Comparison of ENCODE assay signal across 1 cellular context in the genomic region with DNA sequence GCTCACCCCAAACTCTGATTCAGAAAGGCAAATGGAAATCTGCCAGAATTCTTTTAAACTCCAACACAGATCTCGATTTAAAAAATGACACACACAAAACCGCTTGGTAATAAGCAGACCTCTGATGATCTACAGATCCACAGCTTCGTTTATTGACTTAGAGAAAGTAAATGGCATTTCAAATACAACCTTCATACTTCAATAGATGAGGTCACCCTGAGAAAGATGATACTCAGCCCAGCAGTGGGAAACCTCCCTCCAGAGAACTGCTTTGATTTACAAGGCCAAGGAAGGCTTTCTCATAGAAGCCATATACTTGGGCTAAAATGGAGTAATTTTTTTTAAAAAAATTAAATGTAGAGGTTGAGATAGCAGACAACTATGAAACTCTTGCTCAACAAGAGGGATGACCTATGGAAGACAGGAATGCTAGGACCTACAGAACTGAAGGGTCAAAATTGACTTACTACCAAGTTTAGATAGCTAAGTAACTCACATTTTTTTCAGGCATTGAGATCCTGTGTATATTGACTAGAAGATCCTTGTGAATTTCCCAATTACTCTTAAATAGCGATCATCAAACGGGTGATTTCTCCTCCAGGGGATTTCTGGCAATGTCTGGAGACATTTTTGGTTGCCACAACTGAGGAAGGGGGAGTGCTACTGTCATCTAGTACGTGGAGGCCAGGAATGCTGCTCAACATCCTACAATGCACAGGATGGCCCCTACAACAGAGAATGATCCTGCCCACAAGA.
TF ChIP-seq lines count a peak whose summit lies in the region.

No MANE protein-coding gene starts in this region.

TF ChIP-seq in HepG2, 621 proteins besides CTCF, POLR2A, EP300 and RAD21 (continued from another document and continues in another):
- TF ChIP-seq, protein P1, sequence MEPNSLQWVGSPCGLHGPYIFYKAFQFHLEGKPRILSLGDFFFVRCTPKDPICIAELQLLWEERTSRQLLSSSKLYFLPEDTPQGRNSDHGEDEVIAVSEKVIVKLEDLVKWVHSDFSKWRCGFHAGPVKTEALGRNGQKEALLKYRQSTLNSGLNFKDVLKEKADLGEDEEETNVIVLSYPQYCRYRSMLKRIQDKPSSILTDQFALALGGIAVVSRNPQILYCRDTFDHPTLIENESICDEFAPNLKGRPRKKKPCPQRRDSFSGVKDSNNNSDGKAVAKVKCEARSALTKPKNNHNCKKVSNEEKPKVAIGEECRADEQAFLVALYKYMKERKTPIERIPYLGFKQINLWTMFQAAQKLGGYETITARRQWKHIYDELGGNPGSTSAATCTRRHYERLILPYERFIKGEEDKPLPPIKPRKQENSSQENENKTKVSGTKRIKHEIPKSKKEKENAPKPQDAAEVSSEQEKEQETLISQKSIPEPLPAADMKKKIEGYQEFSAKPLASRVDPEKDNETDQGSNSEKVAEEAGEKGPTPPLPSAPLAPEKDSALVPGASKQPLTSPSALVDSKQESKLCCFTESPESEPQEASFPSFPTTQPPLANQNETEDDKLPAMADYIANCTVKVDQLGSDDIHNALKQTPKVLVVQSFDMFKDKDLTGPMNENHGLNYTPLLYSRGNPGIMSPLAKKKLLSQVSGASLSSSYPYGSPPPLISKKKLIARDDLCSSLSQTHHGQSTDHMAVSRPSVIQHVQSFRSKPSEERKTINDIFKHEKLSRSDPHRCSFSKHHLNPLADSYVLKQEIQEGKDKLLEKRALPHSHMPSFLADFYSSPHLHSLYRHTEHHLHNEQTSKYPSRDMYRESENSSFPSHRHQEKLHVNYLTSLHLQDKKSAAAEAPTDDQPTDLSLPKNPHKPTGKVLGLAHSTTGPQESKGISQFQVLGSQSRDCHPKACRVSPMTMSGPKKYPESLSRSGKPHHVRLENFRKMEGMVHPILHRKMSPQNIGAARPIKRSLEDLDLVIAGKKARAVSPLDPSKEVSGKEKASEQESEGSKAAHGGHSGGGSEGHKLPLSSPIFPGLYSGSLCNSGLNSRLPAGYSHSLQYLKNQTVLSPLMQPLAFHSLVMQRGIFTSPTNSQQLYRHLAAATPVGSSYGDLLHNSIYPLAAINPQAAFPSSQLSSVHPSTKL (CRISPR knock-in tag; IDR thresholded peaks at IDR 0.05), result peak; percentile 55
- TF ChIP-seq FOXK1 (CRISPR knock-in tag; IDR thresholded peaks at IDR 0.05; ENCODE audit: borderline replicate concordance, low read depth) (no peak), SNAPC2 (CRISPR knock-in tag; IDR thresholded peaks at IDR 0.05) (no peak), PLRG1 (conservative IDR thresholded peaks at IDR 0.05) (no peak), FOSL2 (CRISPR knock-in tag; IDR thresholded peaks at IDR 0.05) (peak; percentile 26; the same call in 1 of the 2 replicates), ZNF616 (CRISPR knock-in tag; IDR thresholded peaks at IDR 0.05; ENCODE audit: low read depth) (no peak), HMG20A (CRISPR knock-in tag; IDR thresholded peaks at IDR 0.05; ENCODE audit: borderline replicate concordance) (peak; percentile 42; the same call in 1 of the 2 replicates), ZNF629 (CRISPR knock-in tag; conservative IDR thresholded peaks at IDR 0.05) (no peak), RBAK (CRISPR knock-in tag; IDR thresholded peaks at IDR 0.05) (peak; percentile 76; the same call in 1 of the 2 replicates), SETDB1 (CRISPR knock-in tag; IDR thresholded peaks at IDR 0.05; ENCODE audit: borderline replicate concordance) (no peak), FOXA1 (IDR thresholded peaks at IDR 0.05) (no peak), FOXA1 (CRISPR knock-in tag; IDR thresholded peaks at IDR 0.05) (peak; percentile 43; the same call in 1 of the 2 replicates), KDM3A (CRISPR knock-in tag; IDR thresholded peaks at IDR 0.05; ENCODE audit: low read depth) (no peak), SP140L (CRISPR knock-in tag; IDR thresholded peaks at IDR 0.05; ENCODE audit: borderline replicate concordance) (no peak), ZNF432 (CRISPR knock-in tag; IDR thresholded peaks at IDR 0.05; ENCODE audit: borderline replicate concordance) (no peak), SIX4 (CRISPR knock-in tag; IDR thresholded peaks at IDR 0.05) (peak; percentile 46; the same call in 1 of the 2 replicates), ZNF543 (CRISPR knock-in tag; IDR thresholded peaks at IDR 0.05) (no peak)
- TF ChIP-seq, protein P2, sequence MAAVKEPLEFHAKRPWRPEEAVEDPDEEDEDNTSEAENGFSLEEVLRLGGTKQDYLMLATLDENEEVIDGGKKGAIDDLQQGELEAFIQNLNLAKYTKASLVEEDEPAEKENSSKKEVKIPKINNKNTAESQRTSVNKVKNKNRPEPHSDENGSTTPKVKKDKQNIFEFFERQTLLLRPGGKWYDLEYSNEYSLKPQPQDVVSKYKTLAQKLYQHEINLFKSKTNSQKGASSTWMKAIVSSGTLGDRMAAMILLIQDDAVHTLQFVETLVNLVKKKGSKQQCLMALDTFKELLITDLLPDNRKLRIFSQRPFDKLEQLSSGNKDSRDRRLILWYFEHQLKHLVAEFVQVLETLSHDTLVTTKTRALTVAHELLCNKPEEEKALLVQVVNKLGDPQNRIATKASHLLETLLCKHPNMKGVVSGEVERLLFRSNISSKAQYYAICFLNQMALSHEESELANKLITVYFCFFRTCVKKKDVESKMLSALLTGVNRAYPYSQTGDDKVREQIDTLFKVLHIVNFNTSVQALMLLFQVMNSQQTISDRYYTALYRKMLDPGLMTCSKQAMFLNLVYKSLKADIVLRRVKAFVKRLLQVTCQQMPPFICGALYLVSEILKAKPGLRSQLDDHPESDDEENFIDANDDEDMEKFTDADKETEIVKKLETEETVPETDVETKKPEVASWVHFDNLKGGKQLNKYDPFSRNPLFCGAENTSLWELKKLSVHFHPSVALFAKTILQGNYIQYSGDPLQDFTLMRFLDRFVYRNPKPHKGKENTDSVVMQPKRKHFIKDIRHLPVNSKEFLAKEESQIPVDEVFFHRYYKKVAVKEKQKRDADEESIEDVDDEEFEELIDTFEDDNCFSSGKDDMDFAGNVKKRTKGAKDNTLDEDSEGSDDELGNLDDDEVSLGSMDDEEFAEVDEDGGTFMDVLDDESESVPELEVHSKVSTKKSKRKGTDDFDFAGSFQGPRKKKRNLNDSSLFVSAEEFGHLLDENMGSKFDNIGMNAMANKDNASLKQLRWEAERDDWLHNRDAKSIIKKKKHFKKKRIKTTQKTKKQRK (IDR thresholded peaks at IDR 0.05; ENCODE audit: low read length), result no peak
- TF ChIP-seq, protein P3, sequence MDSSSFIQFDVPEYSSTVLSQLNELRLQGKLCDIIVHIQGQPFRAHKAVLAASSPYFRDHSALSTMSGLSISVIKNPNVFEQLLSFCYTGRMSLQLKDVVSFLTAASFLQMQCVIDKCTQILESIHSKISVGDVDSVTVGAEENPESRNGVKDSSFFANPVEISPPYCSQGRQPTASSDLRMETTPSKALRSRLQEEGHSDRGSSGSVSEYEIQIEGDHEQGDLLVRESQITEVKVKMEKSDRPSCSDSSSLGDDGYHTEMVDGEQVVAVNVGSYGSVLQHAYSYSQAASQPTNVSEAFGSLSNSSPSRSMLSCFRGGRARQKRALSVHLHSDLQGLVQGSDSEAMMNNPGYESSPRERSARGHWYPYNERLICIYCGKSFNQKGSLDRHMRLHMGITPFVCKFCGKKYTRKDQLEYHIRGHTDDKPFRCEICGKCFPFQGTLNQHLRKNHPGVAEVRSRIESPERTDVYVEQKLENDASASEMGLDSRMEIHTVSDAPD (CRISPR knock-in tag; IDR thresholded peaks at IDR 0.05), result no peak
- TF ChIP-seq, protein P4, sequence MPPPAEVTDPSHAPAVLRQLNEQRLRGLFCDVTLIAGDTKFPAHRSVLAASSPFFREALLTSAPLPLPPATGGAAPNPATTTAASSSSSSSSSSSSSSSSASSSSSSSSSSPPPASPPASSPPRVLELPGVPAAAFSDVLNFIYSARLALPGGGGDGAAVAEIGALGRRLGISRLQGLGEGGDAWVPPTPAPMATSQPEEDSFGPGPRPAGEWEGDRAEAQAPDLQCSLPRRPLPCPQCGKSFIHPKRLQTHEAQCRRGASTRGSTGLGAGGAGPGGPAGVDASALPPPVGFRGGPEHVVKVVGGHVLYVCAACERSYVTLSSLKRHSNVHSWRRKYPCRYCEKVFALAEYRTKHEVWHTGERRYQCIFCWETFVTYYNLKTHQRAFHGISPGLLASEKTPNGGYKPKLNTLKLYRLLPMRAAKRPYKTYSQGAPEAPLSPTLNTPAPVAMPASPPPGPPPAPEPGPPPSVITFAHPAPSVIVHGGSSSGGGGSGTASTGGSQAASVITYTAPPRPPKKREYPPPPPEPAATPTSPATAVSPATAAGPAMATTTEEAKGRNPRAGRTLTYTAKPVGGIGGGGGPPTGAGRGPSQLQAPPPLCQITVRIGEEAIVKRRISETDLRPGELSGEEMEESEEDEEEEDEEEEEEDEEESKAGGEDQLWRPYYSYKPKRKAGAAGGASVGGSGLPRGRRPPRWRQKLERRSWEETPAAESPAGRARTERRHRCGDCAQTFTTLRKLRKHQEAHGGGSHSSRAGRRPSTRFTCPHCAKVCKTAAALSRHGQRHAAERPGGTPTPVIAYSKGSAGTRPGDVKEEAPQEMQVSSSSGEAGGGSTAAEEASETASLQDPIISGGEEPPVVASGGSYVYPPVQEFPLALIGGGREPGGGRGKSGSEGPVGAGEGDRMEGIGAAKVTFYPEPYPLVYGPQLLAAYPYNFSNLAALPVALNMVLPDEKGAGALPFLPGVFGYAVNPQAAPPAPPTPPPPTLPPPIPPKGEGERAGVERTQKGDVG (CRISPR knock-in tag; IDR thresholded peaks at IDR 0.05; ENCODE audit: borderline replicate concordance), result no peak
- TF ChIP-seq, protein P5, sequence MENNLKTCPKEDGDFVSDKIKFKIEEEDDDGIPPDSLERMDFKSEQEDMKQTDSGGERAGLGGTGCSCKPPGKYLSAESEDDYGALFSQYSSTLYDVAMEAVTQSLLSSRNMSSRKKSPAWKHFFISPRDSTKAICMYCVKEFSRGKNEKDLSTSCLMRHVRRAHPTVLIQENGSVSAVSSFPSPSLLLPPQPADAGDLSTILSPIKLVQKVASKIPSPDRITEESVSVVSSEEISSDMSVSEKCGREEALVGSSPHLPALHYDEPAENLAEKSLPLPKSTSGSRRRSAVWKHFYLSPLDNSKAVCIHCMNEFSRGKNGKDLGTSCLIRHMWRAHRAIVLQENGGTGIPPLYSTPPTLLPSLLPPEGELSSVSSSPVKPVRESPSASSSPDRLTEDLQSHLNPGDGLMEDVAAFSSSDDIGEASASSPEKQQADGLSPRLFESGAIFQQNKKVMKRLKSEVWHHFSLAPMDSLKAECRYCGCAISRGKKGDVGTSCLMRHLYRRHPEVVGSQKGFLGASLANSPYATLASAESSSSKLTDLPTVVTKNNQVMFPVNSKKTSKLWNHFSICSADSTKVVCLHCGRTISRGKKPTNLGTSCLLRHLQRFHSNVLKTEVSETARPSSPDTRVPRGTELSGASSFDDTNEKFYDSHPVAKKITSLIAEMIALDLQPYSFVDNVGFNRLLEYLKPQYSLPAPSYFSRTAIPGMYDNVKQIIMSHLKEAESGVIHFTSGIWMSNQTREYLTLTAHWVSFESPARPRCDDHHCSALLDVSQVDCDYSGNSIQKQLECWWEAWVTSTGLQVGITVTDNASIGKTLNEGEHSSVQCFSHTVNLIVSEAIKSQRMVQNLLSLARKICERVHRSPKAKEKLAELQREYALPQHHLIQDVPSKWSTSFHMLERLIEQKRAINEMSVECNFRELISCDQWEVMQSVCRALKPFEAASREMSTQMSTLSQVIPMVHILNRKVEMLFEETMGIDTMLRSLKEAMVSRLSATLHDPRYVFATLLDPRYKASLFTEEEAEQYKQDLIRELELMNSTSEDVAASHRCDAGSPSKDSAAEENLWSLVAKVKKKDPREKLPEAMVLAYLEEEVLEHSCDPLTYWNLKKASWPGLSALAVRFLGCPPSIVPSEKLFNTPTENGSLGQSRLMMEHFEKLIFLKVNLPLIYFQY (CRISPR knock-in tag; IDR thresholded peaks at IDR 0.05; ENCODE audit: borderline replicate concordance), result no peak
- TF ChIP-seq, protein P6, sequence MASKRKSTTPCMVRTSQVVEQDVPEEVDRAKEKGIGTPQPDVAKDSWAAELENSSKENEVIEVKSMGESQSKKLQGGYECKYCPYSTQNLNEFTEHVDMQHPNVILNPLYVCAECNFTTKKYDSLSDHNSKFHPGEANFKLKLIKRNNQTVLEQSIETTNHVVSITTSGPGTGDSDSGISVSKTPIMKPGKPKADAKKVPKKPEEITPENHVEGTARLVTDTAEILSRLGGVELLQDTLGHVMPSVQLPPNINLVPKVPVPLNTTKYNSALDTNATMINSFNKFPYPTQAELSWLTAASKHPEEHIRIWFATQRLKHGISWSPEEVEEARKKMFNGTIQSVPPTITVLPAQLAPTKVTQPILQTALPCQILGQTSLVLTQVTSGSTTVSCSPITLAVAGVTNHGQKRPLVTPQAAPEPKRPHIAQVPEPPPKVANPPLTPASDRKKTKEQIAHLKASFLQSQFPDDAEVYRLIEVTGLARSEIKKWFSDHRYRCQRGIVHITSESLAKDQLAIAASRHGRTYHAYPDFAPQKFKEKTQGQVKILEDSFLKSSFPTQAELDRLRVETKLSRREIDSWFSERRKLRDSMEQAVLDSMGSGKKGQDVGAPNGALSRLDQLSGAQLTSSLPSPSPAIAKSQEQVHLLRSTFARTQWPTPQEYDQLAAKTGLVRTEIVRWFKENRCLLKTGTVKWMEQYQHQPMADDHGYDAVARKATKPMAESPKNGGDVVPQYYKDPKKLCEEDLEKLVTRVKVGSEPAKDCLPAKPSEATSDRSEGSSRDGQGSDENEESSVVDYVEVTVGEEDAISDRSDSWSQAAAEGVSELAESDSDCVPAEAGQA (IDR thresholded peaks at IDR 0.05; ENCODE audit: low read depth), result no peak
- TF ChIP-seq, protein P6 (CRISPR knock-in tag; IDR thresholded peaks at IDR 0.05; ENCODE audit: borderline replicate concordance), result no peak
